In the genomic region with DNA sequence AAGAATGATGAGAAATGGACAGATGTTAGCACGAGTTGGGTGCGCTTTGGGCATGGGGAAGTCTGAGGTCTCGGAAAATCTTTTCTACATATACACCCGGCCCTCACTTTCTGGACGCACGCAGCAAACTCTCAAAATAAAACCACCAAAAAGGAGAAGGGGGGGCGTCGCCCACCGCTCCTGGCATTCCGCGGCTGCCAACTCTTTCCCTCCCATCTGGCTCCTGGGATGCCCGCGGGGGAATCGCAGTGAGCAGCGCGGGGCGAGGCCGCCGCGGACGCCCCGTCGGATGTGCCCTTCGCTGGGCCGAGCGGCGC, we compare ENCODE assay signal across 9 cellular contexts. TPM values are rescaled to one million over a fixed set of nuclear protein-coding genes. Genes with fewer than 3 reads are reported as not detected.
DNase-seq lines count a peak whose midpoint lies in the region; ATAC-seq, FAIRE-seq and TF ChIP-seq lines count a peak whose summit lies in the region.
"Had no signal": no experiment of that assay in that cellular context is flagged by ENCODE, and none has a peak within 500 bp of the region (broad histone marks: within the 10 kb centered on the region; RNA-seq: fewer than 3 reads in every experiment).

No MANE protein-coding gene starts in this region.

- H3K4me3 Mint-ChIP-seq in T-helper 2 cell treated with Interferon-gamma antibody and Interleukin-4, amounts not matched to agents 5 μg/mL and 100 μg/mL, for 36 hours: peak overlapping the region; percentile 54

- H3K27me3 Mint-ChIP-seq in T-helper 2 cell treated with Interferon-gamma antibody and Interleukin-4, amounts not matched to agents 5 μg/mL and 100 μg/mL, for 36 hours (ENCODE audit: low read depth): peaks cover 76% of the 10 kb centered on the region

- H3K36me3 ChIP-seq in breast epithelium: no peaks in the 10 kb centered on the region
- no peaks in the 10 kb centered on the region for H3K36me3 ChIP-seq in right lobe of liver
- H3K36me3 ChIP-seq in thyroid gland: no peaks in the 10 kb centered on the region

- intact Hi-C loops in breast epithelium (cut with DNase I; ENCODE audit: low total_unique reads) (no loop called here), right lobe of liver (cut with DNase I) (no loop called here), thyroid gland (cut with DNase I) (no loop called here)

- H3K36me3 Mint-ChIP-seq in T-helper 2 cell treated with Interferon-gamma antibody and Interleukin-4, amounts not matched to agents 5 μg/mL and 100 μg/mL, for 36 hours (ENCODE audit: low read depth): no peaks in the 10 kb centered on the region
- H3K36me3 Mint-ChIP-seq: CD4-positive, CD25-positive, alpha-beta regulatory T cell had no signal

- no peaks in the 10 kb centered on the region for H3K9me3 Mint-ChIP-seq in T-helper 2 cell treated with Interferon-gamma antibody and Interleukin-4, amounts not matched to agents 5 μg/mL and 100 μg/mL, for 36 hours

- TF ChIP-seq CTCF in breast epithelium (IDR thresholded peaks at IDR 0.05) (no peak), right lobe of liver (IDR thresholded peaks at IDR 0.05) (no peak), thyroid gland (IDR thresholded peaks at IDR 0.05) (no peak)

- H3K27ac ChIP-seq in breast epithelium (peak overlapping the region; percentile 68 to 94), right lobe of liver (peak overlapping the region; percentile 78 to 89 (median 82)), thyroid gland (peak overlapping the region; percentile 92 to 98 (median 96))

- H3K27me3 ChIP-seq in breast epithelium (no peaks in the 10 kb centered on the region), right lobe of liver (no peaks in the 10 kb centered on the region), thyroid gland (no peaks in the 10 kb centered on the region)

- H3K4me1 Mint-ChIP-seq in T-helper 2 cell treated with Interferon-gamma antibody and Interleukin-4, amounts not matched to agents 5 μg/mL and 100 μg/mL, for 36 hours (ENCODE audit: low read depth): peaks cover 10% of the 10 kb centered on the region

- FAIRE-seq in HTR-8/SVneo (lab: Jason Lieb, UNC): no peak

- peak overlapping the region; percentile 74 to 95 (median 93) for H3K4me3 ChIP-seq in breast epithelium
- peak overlapping the region; percentile 47 to 52 (median 48) for H3K4me3 ChIP-seq in right lobe of liver
- H3K4me3 ChIP-seq in thyroid gland (replicated peaks in 1 of 3): peak overlapping the region; percentile 75 to 80 (median 76)

- no peaks in the 10 kb centered on the region for H3K4me1 ChIP-seq in breast epithelium
- H3K4me1 ChIP-seq in right lobe of liver: peaks cover 0 to 6% (median 0%) of the 10 kb centered on the region in 4 donors
- peaks cover 16 to 18% of the 10 kb centered on the region in 2 donors for H3K4me1 ChIP-seq in thyroid gland

- H3K9me3 ChIP-seq in breast epithelium (no peaks in the 10 kb centered on the region), right lobe of liver (no peaks in the 10 kb centered on the region), thyroid gland (no peaks in the 10 kb centered on the region)

- no peak for DNase-seq in T-helper 2 cell treated with Interferon-gamma antibody and Interleukin-4, amounts not matched to agents 5 μg/mL and 100 μg/mL, for 36 hours (ENCODE audit: low spot score)
- no peak for DNase-seq in T-helper 2 cell
- DNase-seq in breast epithelium (ENCODE audit: low spot score in 2 of 2): no peak
- DNase-seq in right lobe of liver: peak in 1 of 3 donors; percentile 22
- peak in 1 of 2 donors; percentile 7 for DNase-seq in thyroid gland
- no peak for DNase-seq in NCI-H774 (lab: John Stamatoyannopoulos, UW)
- no peak for DNase-seq in HTR-8/SVneo (ENCODE audit: insufficient read length, low spot score)
- no peak for DNase-seq in NCI-H1092 treated with DMSO at 0.1 percent for 48 hours (lab: John Stamatoyannopoulos, UW)

- 15% methylated on average over 5 of the region's 27 CpGs for WGBS in right lobe of liver (ENCODE audit: insufficient coverage, low coverage, low lambda C conversion rate, missing lambda C conversion rate)
- 20 to 34% methylated on average over 6 to 19 of the region's 27 CpGs for WGBS in thyroid gland, 2 donors

- TF ChIP-seq POLR2A in breast epithelium (IDR thresholded peaks at IDR 0.05) (no peak), right lobe of liver (IDR thresholded peaks at IDR 0.05) (no peak), thyroid gland (IDR thresholded peaks at IDR 0.05) (no peak)

- ATAC-seq in right lobe of liver: no peak

- H3K27ac Mint-ChIP-seq in T-helper 2 cell treated with Interferon-gamma antibody and Interleukin-4, amounts not matched to agents 5 μg/mL and 100 μg/mL, for 36 hours: no peak overlapping the region
- H3K27ac Mint-ChIP-seq: CD4-positive, CD25-positive, alpha-beta regulatory T cell had no signal

RNA-seq across cellular contexts. Expression of a gene that starts 0.7 kb away (rescaled TPM):
- total RNA-seq in breast epithelium (100 to 1,000 TPM; 205 to 769 (median 622) TPM), right lobe of liver (100 to 1,000 TPM in 5 of 6 experiments, 10 to 100 TPM in 1; 46.2 to 347 (median 163) TPM), thyroid gland (1,000 to 10,000 TPM in 3 of 4 donors, 100 to 1,000 TPM in 1; 660 to 2,581 (median 1,387) TPM)
